Comparison of ENCODE assay signal across 10 cellular contexts in genomic region chr3:141797819-141798405, GRCh38. TPM values are rescaled to one million over a fixed set of nuclear protein-coding genes. Genes with fewer than 3 reads are reported as not detected.
A peak's percentile ranks its signal among the peaks of the same experiment; 100 is the strongest.
DNase-seq lines count a peak whose midpoint lies in the region; ATAC-seq, FAIRE-seq and TF ChIP-seq lines count a peak whose summit lies in the region.
"Had no signal": no experiment of that assay in that cellular context is flagged by ENCODE, and none has a peak within 500 bp of the region (broad histone marks: within the 10 kb centered on the region; RNA-seq: fewer than 3 reads in every experiment).

No MANE protein-coding gene starts in this region.

- TF ChIP-seq CTCF in NB4 (IDR thresholded peaks at IDR 0.05; ENCODE audit: low read depth, low read length) (no peak), K562 (IDR thresholded peaks at IDR 0.05 in 2 of 3, conservative IDR thresholded peaks at IDR 0.05 in 1 of 3; ENCODE audit: insufficient read depth in 2 of 3, low read depth in 1 of 3, low read length in 3 of 3) (no peak), left lung (IDR thresholded peaks at IDR 0.05) (no peak)

- H3K4me1 ChIP-seq in K562 (replicated peaks in 1 of 2; ENCODE audit: control insufficient read depth in 2 of 2, insufficient read depth in 2 of 2, low read length in 2 of 2) (peaks cover 11 to 20% of the 10 kb centered on the region in 2 experiments; a peak in 4 of 5 replicates), left lung (peaks cover 14 to 28% of the 10 kb centered on the region in 2 donors)

- no peak overlapping the region for H3K9ac ChIP-seq in K562 (ENCODE audit: insufficient read depth in 1 of 2, low read depth in 2 of 2, low read length in 2 of 2)

- H3K9me1 ChIP-seq in K562 (ENCODE audit: control insufficient read depth, insufficient read depth, low read length), result no peaks in the 10 kb centered on the region

- H3K27ac ChIP-seq in K562 (ENCODE audit: extremely low read depth, low read depth, low read length) (no peak overlapping the region), left lung (peak overlapping the region; percentile 80 to 83)

- no TSS peak for BruUV-seq in K562 (replicated peaks; lab: Mats Ljungman, UMichigan)

- POLR2A ChIA-PET in K562 (lab: Yijun Ruan, JAX), result interaction anchor here (0.6 kb wide), 1 partner anchor 17 kb away, joined by 3 read pairs; no protein-coding TSS in a partner anchor

- no peak for TF ChIP-seq POLR2A in NB4 (IDR thresholded peaks at IDR 0.05; ENCODE audit: extremely low read depth, insufficient read length)
- no peak for TF ChIP-seq POLR2A in K562 (conservative IDR thresholded peaks at IDR 0.05)

- ATAC-seq in K562 (no peak), left lung (no peak), HG03378 (IDR thresholded peaks at IDR 0.05; ENCODE audit: unreplicated experiment) (no peak), HG03432 (IDR thresholded peaks at IDR 0.05; ENCODE audit: unreplicated experiment) (no peak)
- ATAC-seq in stimulated activated naive CD8-positive, alpha-beta T cell treated with anti-CD3 and anti-CD28 coated beads, Interleukin-15, Interleukin-2, amounts not matched to agents 100 U/mL and 50 U/mL, for 24 hours, result no peak

- 0 out of 2 replicates have a peak overlapping the region, but pooled peaks have one; percentile 49 for H2AFZ ChIP-seq in K562 (ENCODE audit: low read depth, low read length)

- H3K79me2 ChIP-seq in K562 (ENCODE audit: control insufficient read depth, insufficient read depth, low read length), result no peaks in the 10 kb centered on the region

- in situ Hi-C loops in K562 (cut with MboI), result no loop called here

- no peak for FAIRE-seq in K562 (lab: Jason Lieb, UNC)

- no peak for TF ChIP-seq RAD21 in K562 (CRISPR knock-in tag; conservative IDR thresholded peaks at IDR 0.05 in 1 of 2, IDR thresholded peaks at IDR 0.05 in 1 of 2)

- H3K27me3 ChIP-seq in K562 (ENCODE audit: control insufficient read depth in 2 of 2, insufficient read depth in 2 of 2, low read length in 2 of 2) (no peaks in the 10 kb centered on the region), left lung (no peaks in the 10 kb centered on the region)
- H3K27me3 ChIP-seq: cardiac muscle cell had no signal

- 77% methylated on average over 10 of the region's 10 CpGs for WGBS in K562 (ENCODE audit: insufficient coverage, low coverage, missing lambda C conversion rate)

- DNase-seq in NB4 (ENCODE audit: low read depth) (no peak), K562 (ENCODE audit: extremely low read depth in 1 of 4, low spot score in 3 of 4) (no peak), left lung (no peak), NCI-H1092 treated with DMSO at 0.1 percent for 48 hours (lab: John Stamatoyannopoulos, UW) (no peak), anterior cingulate cortex (lab: John Stamatoyannopoulos, UW) (no peak)
- DNase-seq in stimulated activated naive CD8-positive, alpha-beta T cell treated with anti-CD3 and anti-CD28 coated beads, Interleukin-15, Interleukin-2, amounts not matched to agents 100 U/mL and 50 U/mL, for 24 hours, result peak; percentile 19
- DNase-seq: NCI-H446 had no signal

- H3K36me3 ChIP-seq in K562 (ENCODE audit: control insufficient read depth, insufficient read depth, low read length) (no peaks in the 10 kb centered on the region), left lung (no peaks in the 10 kb centered on the region)
- H3K36me3 ChIP-seq: cardiac muscle cell had no signal

- intact Hi-C loops in K562 (cut with micrococcal nuclease) (no loop called here), left lung (cut with DNase I) (no loop called here)

- no peak overlapping the region for H3K4me2 ChIP-seq in K562 (ENCODE audit: insufficient read depth, low read length)

- H4K20me1 ChIP-seq in K562 (replicated peaks; ENCODE audit: control insufficient read depth, insufficient read depth, low read length), result no peaks in the 10 kb centered on the region

- CTCF ChIA-PET in K562 (lab: Yijun Ruan, JAX; ENCODE audit: low intra/inter-chr PET ratio), result no interaction called here

- TF ChIP-seq EP300 in K562 (IDR thresholded peaks at IDR 0.05; ENCODE audit: low read length), result no peak

- H3K4me3 ChIP-seq in NB4 (ENCODE audit: low read depth, low read length), result peak overlapping the region; percentile 63
- H3K4me3 ChIP-seq in K562, result no peak overlapping the region
- peak overlapping the region; percentile 8 to 42 for H3K4me3 ChIP-seq in left lung
- H3K4me3 ChIP-seq: cardiac muscle cell had no signal

- H3K9me3 ChIP-seq in K562 (replicated peaks; ENCODE audit: control insufficient read depth, insufficient read depth, low read depth, low read length), result no peaks in the 10 kb centered on the region; the same call in 1 of the 2 replicates
- no peaks in the 10 kb centered on the region for H3K9me3 ChIP-seq in left lung

TF ChIP-seq in K562, 482 proteins besides CTCF, POLR2A, EP300 and RAD21:
- TF ChIP-seq ZNF445 (CRISPR knock-in tag; IDR thresholded peaks at IDR 0.05; ENCODE audit: low read depth), result no peak
- TF ChIP-seq CREBBP (IDR thresholded peaks at IDR 0.05; ENCODE audit: low read depth, low read length), result no peak
- TF ChIP-seq, protein P1, sequence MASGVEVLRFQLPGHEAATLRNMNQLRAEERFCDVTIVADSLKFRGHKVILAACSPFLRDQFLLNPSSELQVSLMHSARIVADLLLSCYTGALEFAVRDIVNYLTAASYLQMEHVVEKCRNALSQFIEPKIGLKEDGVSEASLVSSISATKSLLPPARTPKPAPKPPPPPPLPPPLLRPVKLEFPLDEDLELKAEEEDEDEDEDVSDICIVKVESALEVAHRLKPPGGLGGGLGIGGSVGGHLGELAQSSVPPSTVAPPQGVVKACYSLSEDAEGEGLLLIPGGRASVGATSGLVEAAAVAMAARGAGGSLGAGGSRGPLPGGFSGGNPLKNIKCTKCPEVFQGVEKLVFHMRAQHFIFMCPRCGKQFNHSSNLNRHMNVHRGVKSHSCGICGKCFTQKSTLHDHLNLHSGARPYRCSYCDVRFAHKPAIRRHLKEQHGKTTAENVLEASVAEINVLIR (CRISPR knock-in tag; IDR thresholded peaks at IDR 0.05), result no peak
- no peak for TF ChIP-seq NR1H2 (CRISPR knock-in tag; IDR thresholded peaks at IDR 0.05)

RNA-seq across cellular contexts. Expression of gene GRK7, which starts 34.7 kb away (rescaled TPM):
- total RNA-seq in K562 (2011; cell fraction: chromatin; rRNA removed; ENCODE audit: low replicate concordance), result not detected in 2 replicates
- total RNA-seq in K562 (2011; cell fraction: nucleolus; rRNA removed), result 0.17 TPM in 1 of 2 replicates, not detected in the other
- total RNA-seq in K562 (2011; cell fraction: nucleoplasm; rRNA removed), result not detected in 2 replicates
- total RNA-seq in K562 (2014; rRNA removed), result not detected in 2 replicates
- total RNA-seq in K562 (2014; rRNA removed; fragmentation: Illumina TruSeq; extraction: Trizol), result 0.04 TPM in 1 of 2 replicates, not detected in the other
- 0.08 TPM in 1 of 2 replicates, not detected in the other for total RNA-seq in K562 (2015; rRNA removed; fragmentation: Illumina TruSeq; extraction: Trizol)
- 0.04 TPM in 1 of 2 replicates, not detected in the other for total RNA-seq in K562 (2021)
- not detected in 2 replicates for polyA plus RNA-seq in K562 (2011; rRNA removed)
- not detected in 2 replicates for polyA plus RNA-seq in K562 (2011; cell fraction: cytosol; rRNA removed)
- polyA plus RNA-seq in K562 (2011; cell fraction: nucleus; rRNA removed), result 0.07 TPM in 1 of 2 replicates, not detected in the other
- 0.04 TPM in 1 of 2 replicates, not detected in the other for polyA plus RNA-seq in K562 (2012)
- 0.07 TPM in 1 of 2 replicates, not detected in the other for polyA plus RNA-seq in K562 (2014; fragmentation: Illumina TruSeq; extraction: Trizol)
- polyA plus RNA-seq in K562 (2014; fragmentation: Nextera tagmentation; extraction: Ambion mirVana), result under 1 TPM; 0.01 TPM
- 0.04 and 0.08 TPM in 2 replicates for polyA plus RNA-seq in K562 (2014; rRNA removed)
- 0.06 TPM in 1 of 2 replicates, not detected in the other for polyA minus RNA-seq in K562 (2011; rRNA and poly(A)+ RNA removed)
- polyA minus RNA-seq in K562 (2011; cell fraction: cytosol; rRNA and poly(A)+ RNA removed), result not detected in 2 replicates
- polyA minus RNA-seq in K562 (2011; cell fraction: nucleus; rRNA and poly(A)+ RNA removed), result not detected in 2 replicates
- not detected for total RNA-seq in left lung
- total RNA-seq: cardiac muscle cell had no signal
- polyA plus RNA-seq: cardiac muscle cell had no signal

RNA-seq across cellular contexts. Expression of gene RNF7, which starts 59.8 kb away (rescaled TPM):
- 14.2 and 22.7 TPM in 2 replicates for total RNA-seq in K562 (2011; cell fraction: chromatin; rRNA removed; ENCODE audit: low replicate concordance)
- 17.0 TPM in 2 replicates for total RNA-seq in K562 (2011; cell fraction: nucleolus; rRNA removed)
- 28.5 and 47.3 TPM in 2 replicates for total RNA-seq in K562 (2011; cell fraction: nucleoplasm; rRNA removed)
- total RNA-seq in K562 (2014; rRNA removed) (34.7 and 38.8 TPM in 2 replicates), K562 (2014; rRNA removed; fragmentation: Illumina TruSeq; extraction: Trizol) (80.0 and 80.5 TPM in 2 replicates), K562 (2015; rRNA removed; fragmentation: Illumina TruSeq; extraction: Trizol) (69.1 and 77.9 TPM in 2 replicates), K562 (2021) (94.5 and 96.7 TPM in 2 replicates), left lung (10 to 100 TPM; 88.1 to 94.6 TPM)
- polyA plus RNA-seq in K562 (2011; rRNA removed) (74.7 and 111 TPM in 2 replicates), K562 (2014; fragmentation: Illumina TruSeq; extraction: Trizol) (65.0 and 68.9 TPM in 2 replicates), K562 (2014; fragmentation: Nextera tagmentation; extraction: Ambion mirVana) (100 to 1,000 TPM; 112 to 133 TPM), K562 (2014; rRNA removed) (74.5 and 81.9 TPM in 2 replicates)
- polyA plus RNA-seq in K562 (2011; cell fraction: cytosol; rRNA removed), result 51.2 and 88.5 TPM in 2 replicates
- polyA plus RNA-seq in K562 (2011; cell fraction: nucleus; rRNA removed), result 23.4 and 45.3 TPM in 2 replicates
- 77.6 and 88.6 TPM in 2 replicates for polyA plus RNA-seq in K562 (2012)
- polyA minus RNA-seq in K562 (2011; rRNA and poly(A)+ RNA removed), result 23.4 and 27.3 TPM in 2 replicates
- 15.2 and 27.5 TPM in 2 replicates for polyA minus RNA-seq in K562 (2011; cell fraction: cytosol; rRNA and poly(A)+ RNA removed)
- 10.0 and 19.7 TPM in 2 replicates for polyA minus RNA-seq in K562 (2011; cell fraction: nucleus; rRNA and poly(A)+ RNA removed)
